Comparison of ENCODE assay signal across 22 cellular contexts in the genomic region with DNA sequence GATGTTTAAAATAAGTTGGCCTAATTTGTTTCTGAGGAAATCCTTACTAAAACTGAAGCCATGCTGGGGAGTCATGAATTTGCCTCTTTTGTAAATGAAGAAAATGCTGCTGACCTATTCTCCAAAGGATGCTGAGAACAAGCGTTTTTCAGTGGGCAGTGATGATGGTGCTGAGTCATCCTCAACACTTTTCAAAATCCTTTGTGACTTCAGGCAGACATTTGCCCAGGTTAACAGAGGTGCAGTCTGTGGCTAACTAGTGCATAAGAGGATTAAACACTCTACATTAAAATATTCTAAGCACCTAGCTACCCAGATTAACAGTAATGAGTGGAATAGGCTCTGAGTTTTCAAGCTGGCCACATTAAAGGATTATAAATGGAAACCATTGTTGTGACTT.
A peak's percentile ranks its signal among the peaks of the same experiment; 100 is the strongest.
DNase-seq lines count a peak whose midpoint lies in the region; ATAC-seq and TF ChIP-seq lines count a peak whose summit lies in the region.
"Had no signal": no experiment of that assay in that cellular context is flagged by ENCODE, and none has a peak within 500 bp of the region (broad histone marks: within the 10 kb centered on the region; RNA-seq: fewer than 3 reads in every experiment).

No MANE protein-coding gene starts in this region.

- H3K18ac ChIP-seq in neuronal stem cell (ENCODE audit: low read length) = no peak overlapping the region

- no peak overlapping the region for H3K14ac ChIP-seq in neuronal stem cell (ENCODE audit: low read length)

- no peak overlapping the region for H2BK120ac ChIP-seq in neuronal stem cell (ENCODE audit: low read depth, low read length)

- ATAC-seq in GM23338 = no peak
- ATAC-seq in HG03175 (IDR thresholded peaks at IDR 0.05; ENCODE audit: unreplicated experiment) = no peak
- ATAC-seq: activated T-cell treated with anti-CD3 and anti-CD28 coated beads, Interleukin-2, amount 50 U/mL, for 72 hours; HCT116; SK-N-SH treated with all-trans-retinoic acid at 6 μM for 48 hours had no signal

- peak overlapping the region; percentile 39; the same call in 1 of the 2 replicates for H3K27ac Mint-ChIP-seq in GM23338
- H3K27ac Mint-ChIP-seq: activated CD4-positive, alpha-beta T cell treated with anti-CD3 and anti-CD28 coated beads, Interleukin-2, amount 10 ng/mL, durations not matched to agents 7 days and 5 days; activated T-cell treated with anti-CD3 and anti-CD28 coated beads, Interleukin-2, amount 50 U/mL, for 72 hours; CD4-positive, alpha-beta memory T cell; dendritic cell treated with granulocyte-macrophage colony-stimulating factor and Interleukin-4, amounts not matched to agents 40 ng/mL and 50 ng/mL, for 4 days; progenitor cell of endocrine pancreas had no signal

- no peaks in the 10 kb centered on the region for H3K79me1 ChIP-seq in neuronal stem cell (ENCODE audit: low read depth, low read length)

- no peak overlapping the region for H3K4ac ChIP-seq in neuronal stem cell (ENCODE audit: low read length)

- no peak overlapping the region for H2BK12ac ChIP-seq in neuronal stem cell (ENCODE audit: low read length)

- no peak overlapping the region for H2BK5ac ChIP-seq in neuronal stem cell (ENCODE audit: low read length)

- no peak overlapping the region for H2AK5ac ChIP-seq in neuronal stem cell (ENCODE audit: low read depth, low read length)

- H3F3A ChIP-seq in GM23338 (replicated peaks; ENCODE audit: low read depth) = no peaks in the 10 kb centered on the region

- DNase-seq in GM23338 (ENCODE audit: low spot score) (no peak), NCI-H524 (lab: John Stamatoyannopoulos, UW) (peak; percentile 81 to 96), astrocyte of the hippocampus (ENCODE audit: low read depth, low spot score) (peak; percentile 27), neuronal stem cell (ENCODE audit: low spot score) (no peak), RWPE1 (ENCODE audit: low spot score) (no peak)
- DNase-seq in stimulated activated CD4-positive, alpha-beta T cell treated with anti-CD3 and anti-CD28 coated beads, Interleukin-4, amount 100 ng/mL, for 1 hour = no peak
- DNase-seq: activated CD4-positive, alpha-beta T cell treated with anti-CD3 and anti-CD28 coated beads, Interleukin-2, amount 10 ng/mL, durations not matched to agents 7 days and 5 days; activated naive CD4-positive, alpha-beta T cell treated with Interleukin-2 at 50 U/mL for 16 hours; activated T-cell treated with anti-CD3 and anti-CD28 coated beads, Interleukin-2, amount 50 U/mL, for 72 hours; adrenal gland; CD4-positive, alpha-beta memory T cell; DMS79; KG1; NCI-H526 treated with DMSO at 0.1 percent for 48 hours; T-helper 2 cell; transverse colon had no signal

- H3K4me3 ChIP-seq in GM23338 = no peak overlapping the region
- no peak overlapping the region for H3K4me3 ChIP-seq in neuronal stem cell (ENCODE audit: low read length in 2 of 2)
- H3K4me3 ChIP-seq: adrenal gland, lung, transverse colon had no signal

- H3K36me3 Mint-ChIP-seq in GM23338 (ENCODE audit: low read depth) = no peaks in the 10 kb centered on the region
- H3K36me3 Mint-ChIP-seq: CD4-positive, alpha-beta memory T cell had no signal

- no peaks in the 10 kb centered on the region for H4K20me1 ChIP-seq in GM23338 (replicated peaks; ENCODE audit: insufficient read depth)

- H3K36me3 ChIP-seq in GM23338 (ENCODE audit: insufficient read depth) (no peaks in the 10 kb centered on the region), neuronal stem cell (replicated peaks in 1 of 2; ENCODE audit: control insufficient read depth in 2 of 2, insufficient read depth in 2 of 2, low read length in 2 of 2) (no peaks in the 10 kb centered on the region)
- H3K36me3 ChIP-seq: adrenal gland, transverse colon had no signal

- H3K4me1 Mint-ChIP-seq in GM23338 = peaks cover 5% of the 10 kb centered on the region; the same call in 2 of the 3 replicates
- H3K4me1 Mint-ChIP-seq: activated CD4-positive, alpha-beta T cell treated with anti-CD3 and anti-CD28 coated beads, Interleukin-2, amount 10 ng/mL, durations not matched to agents 7 days and 5 days; CD4-positive, alpha-beta memory T cell had no signal

- no CpG with 5 or more reads among the region's 1 CpG for WGBS in neuronal stem cell (ENCODE audit: extremely low coverage in 2 of 2, insufficient read length in 2 of 2, insufficient replicate concordance in 1 of 2), 2 donors

- H3K9ac ChIP-seq in neuronal stem cell (ENCODE audit: low read depth, low read length, poor library complexity) = no peak overlapping the region

- H3K27me3 ChIP-seq in GM23338 (ENCODE audit: insufficient read depth) (no peaks in the 10 kb centered on the region), neuronal stem cell (ENCODE audit: control insufficient read depth in 3 of 3, insufficient read depth in 3 of 3, low read depth in 1 of 3, low read length in 3 of 3) (no peaks in the 10 kb centered on the region)
- H3K27me3 ChIP-seq: adrenal gland, transverse colon had no signal

- H4K91ac ChIP-seq in neuronal stem cell (ENCODE audit: low read depth, low read length, poor library complexity) = no peak overlapping the region

- no peaks in the 10 kb centered on the region for H3K79me2 ChIP-seq in GM23338 (replicated peaks; ENCODE audit: insufficient read depth)

- H3K9me3 ChIP-seq in neuronal stem cell (replicated peaks in 1 of 2; ENCODE audit: control insufficient read depth in 2 of 2, insufficient read depth in 1 of 2, low read depth in 1 of 2, low read length in 2 of 2) = no peaks in the 10 kb centered on the region
- H3K9me3 ChIP-seq: adrenal gland, transverse colon had no signal

- H3K27me3 Mint-ChIP-seq in GM23338 (ENCODE audit: insufficient read depth, low read depth, poor library complexity) = no peaks in the 10 kb centered on the region
- H3K27me3 Mint-ChIP-seq: activated CD4-positive, alpha-beta T cell treated with anti-CD3 and anti-CD28 coated beads, Interleukin-2, amount 10 ng/mL, durations not matched to agents 7 days and 5 days; CD4-positive, alpha-beta memory T cell; dendritic cell treated with granulocyte-macrophage colony-stimulating factor and Interleukin-4, amounts not matched to agents 40 ng/mL and 50 ng/mL, for 4 days; progenitor cell of endocrine pancreas had no signal

- H3K27ac ChIP-seq in GM23338 (ENCODE audit: low read depth) (no peak overlapping the region), neuronal stem cell (replicated peaks; ENCODE audit: low read length) (peak overlapping the region; percentile 3), RWPE1 (no peak overlapping the region)
- H3K27ac ChIP-seq: adrenal gland, transverse colon had no signal

- no peak overlapping the region for H3K4me3 Mint-ChIP-seq in GM23338
- H3K4me3 Mint-ChIP-seq: activated CD4-positive, alpha-beta T cell treated with anti-CD3 and anti-CD28 coated beads, Interleukin-2, amount 10 ng/mL, durations not matched to agents 7 days and 5 days; activated T-cell treated with anti-CD3 and anti-CD28 coated beads, Interleukin-2, amount 50 U/mL, for 72 hours; CD4-positive, alpha-beta memory T cell; dendritic cell treated with granulocyte-macrophage colony-stimulating factor and Interleukin-4, amounts not matched to agents 40 ng/mL and 50 ng/mL, for 4 days had no signal

- H3K4me1 ChIP-seq in GM23338 (ENCODE audit: insufficient read depth) = no peaks in the 10 kb centered on the region
- H3K4me1 ChIP-seq in neuronal stem cell (ENCODE audit: control insufficient read depth in 2 of 2, insufficient read depth in 1 of 2, low read depth in 1 of 2, low read length in 2 of 2) = peaks cover 2 to 3% of the 10 kb centered on the region in 2 donors
- H3K4me1 ChIP-seq: adrenal gland had no signal

- no peak overlapping the region for H3K23ac ChIP-seq in neuronal stem cell (ENCODE audit: low read depth, low read length, poor library complexity)

- no peak for TF ChIP-seq CTCF in GM23338 (conservative IDR thresholded peaks at IDR 0.05; ENCODE audit: low read depth in 2 of 2)
- no peak for TF ChIP-seq CTCF in RWPE1 (conservative IDR thresholded peaks at IDR 0.05; ENCODE audit: low read depth)

- peaks cover 6% of the 10 kb centered on the region; the same call in 1 of the 2 replicates for H3K9me2 ChIP-seq in GM23338 (ENCODE audit: insufficient read depth)

- no peak overlapping the region for H4K8ac ChIP-seq in neuronal stem cell (ENCODE audit: low read depth, low read length)

- CTCF ChIA-PET in RWPE1 (lab: Yijun Ruan, JAX) = no interaction called here

- POLR2A ChIA-PET in RWPE1 (lab: Yijun Ruan, JAX; ENCODE audit: low non-redundant PET) = no interaction called here

- H2BK15ac ChIP-seq in neuronal stem cell (ENCODE audit: low read length) = no peak overlapping the region

- H3K4me2 ChIP-seq in GM23338 (no peak overlapping the region), neuronal stem cell (ENCODE audit: insufficient read depth, low read length, poor library complexity, severe bottlenecking) (no peak overlapping the region)

- H3K9me3 Mint-ChIP-seq in GM23338 = no peaks in the 10 kb centered on the region

- H2AFZ ChIP-seq in GM23338 = peak overlapping the region; percentile 20; the same call in 1 of the 2 replicates
- peak overlapping the region; percentile 3 for H2AFZ ChIP-seq in neuronal stem cell (ENCODE audit: low read length)

TF ChIP-seq in GM23338, 12 proteins besides CTCF, POLR2A, EP300 and RAD21 (continues in another document):
- TF ChIP-seq STAT1 (IDR thresholded peaks at IDR 0.05; ENCODE audit: unreplicated experiment) = no peak
- TF ChIP-seq JUNB (IDR thresholded peaks at IDR 0.05; ENCODE audit: unreplicated experiment) = no peak
- TF ChIP-seq, protein P1, sequence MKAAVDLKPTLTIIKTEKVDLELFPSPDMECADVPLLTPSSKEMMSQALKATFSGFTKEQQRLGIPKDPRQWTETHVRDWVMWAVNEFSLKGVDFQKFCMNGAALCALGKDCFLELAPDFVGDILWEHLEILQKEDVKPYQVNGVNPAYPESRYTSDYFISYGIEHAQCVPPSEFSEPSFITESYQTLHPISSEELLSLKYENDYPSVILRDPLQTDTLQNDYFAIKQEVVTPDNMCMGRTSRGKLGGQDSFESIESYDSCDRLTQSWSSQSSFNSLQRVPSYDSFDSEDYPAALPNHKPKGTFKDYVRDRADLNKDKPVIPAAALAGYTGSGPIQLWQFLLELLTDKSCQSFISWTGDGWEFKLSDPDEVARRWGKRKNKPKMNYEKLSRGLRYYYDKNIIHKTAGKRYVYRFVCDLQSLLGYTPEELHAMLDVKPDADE (IDR thresholded peaks at IDR 0.05) = no peak
- TF ChIP-seq POLR2AphosphoS5 (IDR thresholded peaks at IDR 0.05; ENCODE audit: low read depth) = no peak
- TF ChIP-seq EZH2 (IDR thresholded peaks at IDR 0.05; ENCODE audit: low read depth, unreplicated experiment) = no peak
- no peak for TF ChIP-seq NANOG (IDR thresholded peaks at IDR 0.05; ENCODE audit: borderline replicate concordance)
- no peak for TF ChIP-seq CREB1 (CRISPR knock-in tag; IDR thresholded peaks at IDR 0.05; ENCODE audit: low read depth)
- TF ChIP-seq ZNF331 (CRISPR knock-in tag; IDR thresholded peaks at IDR 0.05; ENCODE audit: low read depth) = no peak
- no peak for TF ChIP-seq EZH2phosphoT487 (IDR thresholded peaks at IDR 0.05; ENCODE audit: unreplicated experiment)
- TF ChIP-seq ZNF114 (CRISPR knock-in tag; IDR thresholded peaks at IDR 0.05) = no peak

Comparison
In these comparisons a context has a peak if more than half of its experiments do, and no peak if none do; other contexts are left out.
1. DNase-seq: peak in NCI-H524 (2 of 2) and astrocyte of the hippocampus (single experiment); none in GM23338 (single experiment), neuronal stem cell (single experiment), RWPE1 (single experiment) and stimulated activated CD4-positive, alpha-beta T cell treated with anti-CD3 and anti-CD28 coated beads, Interleukin-4, amount 100 ng/mL, for 1 hour (single experiment).